Comparison of ENCODE assay signal across 12 cellular contexts in genomic region chr1:91795601-91796389, GRCh38.
DNase-seq lines count a peak whose midpoint lies in the region; ATAC-seq and TF ChIP-seq lines count a peak whose summit lies in the region.
"Had no signal": no experiment of that assay in that cellular context is flagged by ENCODE, and none has a peak within 500 bp of the region (broad histone marks: within the 10 kb centered on the region; RNA-seq: fewer than 3 reads in every experiment).

No MANE protein-coding gene starts in this region.

- peaks cover 18% of the 10 kb centered on the region for H3K4me1 ChIP-seq in ACC112 (ENCODE audit: control insufficient read depth, insufficient read depth, low read length, unreplicated experiment)
- H3K4me1 ChIP-seq in esophagus squamous epithelium: peaks cover 22 to 90% (median 48%) of the 10 kb centered on the region in 3 donors
- peaks cover 6 to 25% of the 10 kb centered on the region in 2 donors for H3K4me1 ChIP-seq in thyroid gland

- H3K9me3 ChIP-seq in esophagus squamous epithelium: no peaks in the 10 kb centered on the region
- H3K9me3 ChIP-seq in thyroid gland: no peaks in the 10 kb centered on the region

- TF ChIP-seq POLR2A in esophagus squamous epithelium (IDR thresholded peaks at IDR 0.05): no peak
- no peak for TF ChIP-seq POLR2A in thyroid gland (IDR thresholded peaks at IDR 0.05)

- 50 to 54% methylated on average over 7 of the region's 7 CpGs for WGBS in esophagus squamous epithelium, 2 donors
- WGBS in thyroid gland, 2 donors: 72 to 76% methylated on average over 7 of the region's 7 CpGs

- H3K36me3 ChIP-seq in ACC112 (ENCODE audit: insufficient read depth, low read length) (no peaks in the 10 kb centered on the region), esophagus squamous epithelium (peaks cover 0 to 15% (median 0%) of the 10 kb centered on the region in 3 donors), thyroid gland (peaks cover 0 to 7% of the 10 kb centered on the region in 2 donors)

- no peaks in the 10 kb centered on the region for H3K27me3 ChIP-seq in ACC112 (ENCODE audit: insufficient read depth, low read length)
- no peaks in the 10 kb centered on the region for H3K27me3 ChIP-seq in esophagus squamous epithelium
- H3K27me3 ChIP-seq in thyroid gland: no peaks in the 10 kb centered on the region

- peak overlapping the region; percentile 13; the same call in 1 of the 2 replicates for H3K27ac ChIP-seq in ACC112 (ENCODE audit: low read depth, low read length)
- H3K27ac ChIP-seq in esophagus squamous epithelium: peak overlapping the region; percentile 31 to 76 (median 70)
- peak overlapping the region in 1 of 3 donors; percentile 23 for H3K27ac ChIP-seq in thyroid gland

- DNase-seq in NCI-H2196 (lab: John Stamatoyannopoulos, UW; ENCODE audit: unreplicated experiment) (peak; percentile 41), esophagus squamous epithelium (lab: John Stamatoyannopoulos, UW) (no peak), omental fat pad (ENCODE audit: low spot score) (no peak), SKM-1 (lab: John Stamatoyannopoulos, UW; ENCODE audit: unreplicated experiment) (no peak), thyroid gland (no peak)
- no peak for DNase-seq in activated CD4-positive, CD25-positive, alpha-beta regulatory T cell (lab: John Stamatoyannopoulos, UW)
- DNase-seq: activated gamma-delta T cell treated with Interleukin-2 at 50 U/mL for 16 hours, AML-193, NCI-H446, SHP77 treated with DMSO at 0.1 percent for 48 hours had no signal

- peak overlapping the region; percentile 42; the same call in 1 of the 2 replicates for H3K4me3 ChIP-seq in ACC112 (ENCODE audit: low read depth, low read length)
- no peak overlapping the region for H3K4me3 ChIP-seq in esophagus squamous epithelium
- no peak overlapping the region for H3K4me3 ChIP-seq in thyroid gland (replicated peaks in 1 of 3)

- no peak overlapping the region for H2AFZ ChIP-seq in ACC112 (ENCODE audit: low read length, unreplicated experiment)

- no peak for TF ChIP-seq CTCF in esophagus squamous epithelium (IDR thresholded peaks at IDR 0.05)
- TF ChIP-seq CTCF in omental fat pad (IDR thresholded peaks at IDR 0.05): no peak
- no peak for TF ChIP-seq CTCF in thyroid gland (IDR thresholded peaks at IDR 0.05)

- intact Hi-C loops in esophagus squamous epithelium (cut with DNase I) (no loop called here), thyroid gland (cut with DNase I) (no loop called here)

- ATAC-seq in omental fat pad (ENCODE audit: low FRiP score) (peak; percentile 30), HG03469 (IDR thresholded peaks at IDR 0.05; ENCODE audit: unreplicated experiment) (no peak)

- no peaks in the 10 kb centered on the region for H3K79me2 ChIP-seq in ACC112 (ENCODE audit: control insufficient read depth, insufficient read depth, low read length, unreplicated experiment)
